In genomic region chr4:40201898-40202297, GRCh38 we compare ENCODE assay signal across 14 cellular contexts. TPM values are rescaled to one million over a fixed set of nuclear protein-coding genes. Genes with fewer than 3 reads are reported as not detected.
A peak's percentile ranks its signal among the peaks of the same experiment; 100 is the strongest.
DNase-seq lines count a peak whose midpoint lies in the region; ATAC-seq and TF ChIP-seq lines count a peak whose summit lies in the region.
"Had no signal": no experiment of that assay in that cellular context is flagged by ENCODE, and none has a peak within 500 bp of the region (broad histone marks: within the 10 kb centered on the region; RNA-seq: fewer than 3 reads in every experiment).

No MANE protein-coding gene starts in this region.

- TF ChIP-seq POLR2A in vagina (IDR thresholded peaks at IDR 0.05) = no peak

- H3K27ac ChIP-seq in SK-N-MC = peak overlapping the region; percentile 99
- H3K27ac ChIP-seq in vagina = peak overlapping the region; percentile 76

- H3K4me1 ChIP-seq in vagina = no peaks in the 10 kb centered on the region

- intact Hi-C loops in vagina (cut with DNase I) = no loop called here

- H3K36me3 ChIP-seq in SK-N-MC (ENCODE audit: insufficient read depth, low read length) (peaks cover 21% of the 10 kb centered on the region), vagina (no peaks in the 10 kb centered on the region)

- peaks cover 87% of the 10 kb centered on the region for H3K36me3 Mint-ChIP-seq in stimulated activated naive CD8-positive, alpha-beta T cell treated with anti-CD3 and anti-CD28 coated beads, Interleukin-15, Interleukin-2, amounts not matched to agents 100 ng/mL and 50 ng/mL, for 24 hours (ENCODE audit: low read depth)
- peaks cover 84% of the 10 kb centered on the region for H3K36me3 Mint-ChIP-seq in effector memory CD8-positive, alpha-beta T cell (ENCODE audit: insufficient read depth)

- H3K9me3 Mint-ChIP-seq in stimulated activated naive CD8-positive, alpha-beta T cell treated with anti-CD3 and anti-CD28 coated beads, Interleukin-15, Interleukin-2, amounts not matched to agents 100 ng/mL and 50 ng/mL, for 24 hours = no peaks in the 10 kb centered on the region
- H3K9me3 Mint-ChIP-seq in effector memory CD8-positive, alpha-beta T cell = no peaks in the 10 kb centered on the region

- H3K4me1 Mint-ChIP-seq in stimulated activated naive CD8-positive, alpha-beta T cell treated with anti-CD3 and anti-CD28 coated beads, Interleukin-15, Interleukin-2, amounts not matched to agents 100 ng/mL and 50 ng/mL, for 24 hours (ENCODE audit: low read depth) = peaks cover 67% of the 10 kb centered on the region
- H3K4me1 Mint-ChIP-seq in effector memory CD8-positive, alpha-beta T cell (ENCODE audit: low read depth in 2 of 2) = peaks cover 61 to 65% of the 10 kb centered on the region in 2 donors

- no peaks in the 10 kb centered on the region for H3K27me3 Mint-ChIP-seq in stimulated activated naive CD8-positive, alpha-beta T cell treated with anti-CD3 and anti-CD28 coated beads, Interleukin-15, Interleukin-2, amounts not matched to agents 100 ng/mL and 50 ng/mL, for 24 hours
- H3K27me3 Mint-ChIP-seq in effector memory CD8-positive, alpha-beta T cell = no peaks in the 10 kb centered on the region

- no peak for TF ChIP-seq CTCF in vagina (IDR thresholded peaks at IDR 0.05)

- H3K9me3 ChIP-seq in SK-N-MC (ENCODE audit: low read depth, low read length) (no peaks in the 10 kb centered on the region), vagina (no peaks in the 10 kb centered on the region)

- H3K4me3 Mint-ChIP-seq in stimulated activated naive CD8-positive, alpha-beta T cell treated with anti-CD3 and anti-CD28 coated beads, Interleukin-15, Interleukin-2, amounts not matched to agents 100 ng/mL and 50 ng/mL, for 24 hours = peak overlapping the region; percentile 97
- peak overlapping the region; percentile 98 to 99 for H3K4me3 Mint-ChIP-seq in effector memory CD8-positive, alpha-beta T cell

- H3K4me3 ChIP-seq in SK-N-MC (peak overlapping the region; percentile 88), vagina (no peak overlapping the region)

- DNase-seq in stimulated activated naive CD8-positive, alpha-beta T cell treated with anti-CD3 and anti-CD28 coated beads, Interleukin-15, Interleukin-2, amounts not matched to agents 100 U/mL and 50 U/mL, for 24 hours = no peak
- DNase-seq in SK-N-MC (ENCODE audit: low read depth, low spot score) (no peak), vagina (ENCODE audit: extremely low spot score in 2 of 2) (peak in 1 of 2 donors; percentile 71), SW480 (ENCODE audit: low spot score) (no peak), OCI-M2 (lab: John Stamatoyannopoulos, UW; ENCODE audit: unreplicated experiment) (no peak)
- DNase-seq in effector memory CD8-positive, alpha-beta T cell = no peak
- DNase-seq: activated CD4-positive, alpha-beta T cell treated with anti-CD3 and anti-CD28 coated beads for 1 hour; caudate nucleus; NCI-H1105; NCI-H226 had no signal

- H3K27me3 ChIP-seq in vagina = no peaks in the 10 kb centered on the region

- peak overlapping the region; percentile 92 for H3K9ac ChIP-seq in SK-N-MC (ENCODE audit: insufficient read length)

- ATAC-seq in stimulated activated naive CD8-positive, alpha-beta T cell treated with anti-CD3 and anti-CD28 coated beads, Interleukin-15, Interleukin-2, amounts not matched to agents 100 U/mL and 50 U/mL, for 24 hours = no peak
- no peak for ATAC-seq in effector memory CD8-positive, alpha-beta T cell (replicated peaks)
- no peak for ATAC-seq in GM18519 (IDR thresholded peaks at IDR 0.05; ENCODE audit: low FRiP score, unreplicated experiment)

- H3K27ac Mint-ChIP-seq in stimulated activated naive CD8-positive, alpha-beta T cell treated with anti-CD3 and anti-CD28 coated beads, Interleukin-15, Interleukin-2, amounts not matched to agents 100 ng/mL and 50 ng/mL, for 24 hours = peak overlapping the region; percentile 97
- peak overlapping the region; percentile 99 to 100 for H3K27ac Mint-ChIP-seq in effector memory CD8-positive, alpha-beta T cell

RNA-seq across cellular contexts. Expression of gene RHOH, which starts 5.1 kb away (rescaled TPM):
- total RNA-seq in vagina = 2.9 TPM
- total RNA-seq: Daoy, HT1080 had no signal
